In the genomic region with DNA sequence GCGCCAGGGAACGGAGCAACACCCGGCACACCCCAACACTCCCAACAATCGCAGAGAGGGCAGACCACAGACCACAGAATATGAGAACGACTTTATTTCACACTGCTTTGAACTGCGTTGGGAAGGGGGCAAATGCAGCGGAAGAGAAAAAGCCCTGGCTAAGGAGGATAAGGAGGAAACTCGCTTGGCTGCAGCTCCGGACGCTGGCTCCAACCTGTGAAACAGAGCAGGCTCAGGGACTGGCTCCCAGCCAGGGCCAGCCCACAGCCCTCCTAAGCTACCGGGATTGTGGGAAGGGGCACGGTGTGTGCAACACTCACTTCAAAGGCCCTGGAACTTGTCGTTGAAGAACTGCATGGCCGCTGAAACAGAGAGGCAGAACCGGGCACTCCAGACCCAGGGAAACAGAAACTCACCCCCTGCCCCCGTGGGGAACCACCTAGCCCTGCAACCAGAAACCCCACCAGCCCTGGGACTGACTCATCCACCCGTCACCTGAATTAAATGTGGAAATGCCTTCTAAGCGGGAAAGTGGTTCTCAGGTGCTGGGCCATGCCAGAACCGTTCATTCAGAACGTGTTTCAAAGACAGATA, we compare ENCODE assay signal across 15 cellular contexts. TPM values are rescaled to one million over a fixed set of nuclear protein-coding genes. Genes with fewer than 3 reads are reported as not detected.
"Had no signal": no experiment of that assay in that cellular context is flagged by ENCODE, and none has a peak within 500 bp of the region (broad histone marks: within the 10 kb centered on the region; RNA-seq: fewer than 3 reads in every experiment).

No MANE protein-coding gene starts in this region.

RNA-seq across cellular contexts. Expression of a gene that starts 2.4 kb away (rescaled TPM):
- total RNA-seq: activated B cell treated with CpG ODN at 0.5 μM for 24 hours; activated CD4-positive, alpha-beta memory T cell treated with anti-CD3 and anti-CD28 coated beads for 36 hours; activated CD4-positive, alpha-beta T cell treated with anti-CD3 and anti-CD28 coated beads, Interleukin-2, amount 10 ng/mL, durations not matched to agents 24 days and 14 days; activated CD8-positive, alpha-beta memory T cell treated with anti-CD3 and anti-CD28 coated beads, Interleukin-2, amount 10 ng/mL, durations not matched to agents 7 days and 5 days; activated CD8-positive, alpha-beta T cell treated with anti-CD3 and anti-CD28 coated beads, Interleukin-2, amount 10 ng/mL, durations not matched to agents 7 days and 5 days; activated naive CD4-positive, alpha-beta T cell treated with anti-CD3 and anti-CD28 coated beads for 36 hours; activated naive CD4-positive, alpha-beta T cell treated with anti-CD3 and anti-CD28 coated beads, Interleukin-2, amount 50 U/mL, for 72 hours; activated naive CD8-positive, alpha-beta T cell treated with anti-CD3 and anti-CD28 coated beads for 36 hours; activated T-cell treated with anti-CD3 and anti-CD28 coated beads, Interleukin-2, amount 50 U/mL, for 72 hours; activated T-helper 1 cell treated with anti-CD3 and anti-CD28 coated beads, Interleukin-12 subunit alpha, Interleukin-12 subunit beta, Interleukin-2, Interleukin-4 antibody, amounts not matched to agents 30 ng/mL and 10 ng/mL and 1 ng/mL, durations not matched to agents 14 hours and 24 hours and 36 hours; activated T-helper 17 cell treated with anti-CD3 and anti-CD28 coated beads, Interleukin-2, amount 50 U/mL, for 72 hours; ascending aorta; bronchial epithelial cell; cardiac muscle cell; chondrocyte had no signal

RNA-seq across cellular contexts. Expression of a gene that starts 42.7 kb away (rescaled TPM):
- total RNA-seq: activated B cell treated with CpG ODN at 0.5 μM for 24 hours; activated CD4-positive, alpha-beta memory T cell treated with anti-CD3 and anti-CD28 coated beads for 36 hours; activated CD4-positive, alpha-beta T cell treated with anti-CD3 and anti-CD28 coated beads, Interleukin-2, amount 10 ng/mL, durations not matched to agents 24 days and 14 days; activated CD8-positive, alpha-beta memory T cell treated with anti-CD3 and anti-CD28 coated beads, Interleukin-2, amount 10 ng/mL, durations not matched to agents 7 days and 5 days; activated CD8-positive, alpha-beta T cell treated with anti-CD3 and anti-CD28 coated beads, Interleukin-2, amount 10 ng/mL, durations not matched to agents 7 days and 5 days; activated naive CD4-positive, alpha-beta T cell treated with anti-CD3 and anti-CD28 coated beads for 36 hours; activated naive CD4-positive, alpha-beta T cell treated with anti-CD3 and anti-CD28 coated beads, Interleukin-2, amount 50 U/mL, for 72 hours; activated naive CD8-positive, alpha-beta T cell treated with anti-CD3 and anti-CD28 coated beads for 36 hours; activated T-cell treated with anti-CD3 and anti-CD28 coated beads, Interleukin-2, amount 50 U/mL, for 72 hours; activated T-helper 1 cell treated with anti-CD3 and anti-CD28 coated beads, Interleukin-12 subunit alpha, Interleukin-12 subunit beta, Interleukin-2, Interleukin-4 antibody, amounts not matched to agents 30 ng/mL and 10 ng/mL and 1 ng/mL, durations not matched to agents 14 hours and 24 hours and 36 hours; activated T-helper 17 cell treated with anti-CD3 and anti-CD28 coated beads, Interleukin-2, amount 50 U/mL, for 72 hours; ascending aorta; bronchial epithelial cell; cardiac muscle cell; chondrocyte had no signal
